ENCODE assay signal across 8 cellular contexts in the genomic region with DNA sequence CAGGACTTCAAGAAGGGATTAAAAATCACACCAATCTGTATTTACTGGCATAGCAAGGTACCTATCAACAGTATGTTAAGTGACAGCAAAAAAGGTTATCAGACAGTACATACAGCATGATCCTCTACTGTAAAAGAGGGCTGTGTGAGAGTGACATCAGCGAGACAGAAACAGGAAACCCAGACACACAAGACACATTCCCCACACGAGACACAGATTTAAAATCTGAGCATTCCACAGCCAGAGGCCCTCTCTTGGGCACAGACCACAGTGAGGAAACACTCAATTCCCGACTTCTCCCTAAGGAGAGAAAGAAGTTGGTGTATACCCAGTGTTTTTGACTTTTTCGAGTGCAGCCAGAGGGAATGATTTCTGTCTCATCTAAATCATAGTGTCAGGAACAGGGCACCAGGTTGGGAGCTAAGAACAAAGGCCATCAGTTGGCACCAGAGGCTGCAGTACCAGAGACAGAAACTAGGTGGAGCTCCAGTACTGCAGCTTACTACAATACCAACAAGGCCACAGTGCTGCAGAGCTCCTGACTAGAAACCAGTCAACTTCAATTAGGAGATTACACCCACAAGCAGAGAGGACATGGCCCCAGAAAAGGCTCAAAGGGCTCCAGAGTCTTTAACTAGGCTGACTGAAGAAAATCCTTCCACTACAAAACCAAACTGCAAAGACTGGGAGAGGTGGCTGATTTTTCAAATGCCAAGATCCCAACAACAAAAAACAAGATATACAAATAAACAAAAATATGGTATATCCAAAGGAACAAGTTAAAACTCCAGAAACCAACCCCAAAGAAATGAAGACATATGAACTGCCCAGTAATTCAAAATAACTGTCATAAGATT. TPM values are rescaled to one million over a fixed set of nuclear protein-coding genes. Genes with fewer than 3 reads are reported as not detected.
A peak's percentile ranks its signal among the peaks of the same experiment; 100 is the strongest.
DNase-seq lines count a peak whose midpoint lies in the region; ATAC-seq and TF ChIP-seq lines count a peak whose summit lies in the region.

No MANE protein-coding gene starts in this region.

- intact Hi-C loops in Panc1 (cut with micrococcal nuclease; ENCODE audit: unreplicated experiment): loop anchor here (1.0 kb wide), 2 partner anchors 187 to 417 kb away; no protein-coding TSS in a partner anchor
- intact Hi-C loops in stomach (cut with DNase I; ENCODE audit: low total_unique reads): loop anchor here (5.0 kb wide), 1 partner anchor 188 kb away; no protein-coding TSS in a partner anchor

- no peak overlapping the region for H3K27ac ChIP-seq in Panc1 (ENCODE audit: low read length)
- peak overlapping the region; percentile 69 for H3K27ac ChIP-seq in neural cell (ENCODE audit: low read length)
- H3K27ac ChIP-seq in stomach: no peak overlapping the region

- TF ChIP-seq EP300 in neural cell (conservative IDR thresholded peaks at IDR 0.05; ENCODE audit: poor library complexity, severe bottlenecking): no peak
- no peak for TF ChIP-seq EP300 in stomach (IDR thresholded peaks at IDR 0.05)

- no peaks in the 10 kb centered on the region for H3F3A ChIP-seq in neural cell (ENCODE audit: insufficient read depth, low read length, poor library complexity, severe bottlenecking)

- H2AFZ ChIP-seq in neural cell (ENCODE audit: low read depth, low read length): peak overlapping the region; percentile 90

- H3K79me2 ChIP-seq in neural cell (replicated peaks; ENCODE audit: insufficient read depth, low read length): no peaks in the 10 kb centered on the region

- TF ChIP-seq CTCF in LNCaP clone FGC (IDR thresholded peaks at IDR 0.05; ENCODE audit: control insufficient read depth, extremely low read depth, insufficient read depth) (peak; percentile 94), Panc1 (IDR thresholded peaks at IDR 0.05) (peak; percentile 98), neural cell (IDR thresholded peaks at IDR 0.05; ENCODE audit: poor library complexity, severe bottlenecking) (peak; percentile 98), stomach (IDR thresholded peaks at IDR 0.05) (peak in 6 of 7 experiments; percentile 81 to 99 (median 98))

- no peak overlapping the region for H3K4me2 ChIP-seq in neural cell (ENCODE audit: low read length)

- 19 to 25% (median 23%) methylated on average over 4 of the region's 4 CpGs for WGBS in stomach, 5 donors

- H3K9me2 ChIP-seq in neural cell (ENCODE audit: insufficient read depth, low read length): no peaks in the 10 kb centered on the region

- no peak overlapping the region for H3K4me3 ChIP-seq in LNCaP clone FGC (ENCODE audit: low read depth, low read length)
- H3K4me3 ChIP-seq in Panc1 (ENCODE audit: low read depth in 2 of 2, low read length in 2 of 2): no peak overlapping the region
- no peak overlapping the region for H3K4me3 ChIP-seq in neural cell (ENCODE audit: low read length)
- no peak overlapping the region for H3K4me3 ChIP-seq in stomach

- peak overlapping the region; percentile 63 for H3K9ac ChIP-seq in neural cell (ENCODE audit: low read length)

- H3K36me3 ChIP-seq in Panc1 (ENCODE audit: control insufficient read depth, insufficient read depth, low read length) (no peaks in the 10 kb centered on the region), neural cell (ENCODE audit: insufficient read depth, low read length) (no peaks in the 10 kb centered on the region), stomach (peaks cover 8 to 34% (median 24%) of the 10 kb centered on the region in 4 donors)

- CTCF ChIA-PET in Panc1 (lab: Charles Lee): interaction anchor here (0.7 to 1.1 kb wide), 5 partner anchors 11 to 472 kb away, joined by 3 to 16 read pairs (median 3); no protein-coding TSS in a partner anchor

- in situ Hi-C loops in Panc1 (cut with HindIII; ENCODE audit: low pct_unique_long_range_greater_than_20kb, low sequenced_read_pairs): no loop called here

- DNase-seq in AG20443 (ENCODE audit: low spot score): peak; percentile 74
- peak; percentile 14 for DNase-seq in GM19238 (ENCODE audit: insufficient read length, low spot score)
- DNase-seq in LNCaP clone FGC (ENCODE audit: low read depth): peak; percentile 41
- DNase-seq in Panc1 (ENCODE audit: low read depth, low spot score): peak; percentile 73
- peak; percentile 80 for DNase-seq in activated T-cell treated with anti-CD3 and anti-CD28 coated beads, Interleukin-2, amount 50 U/mL, for 1 hour
- DNase-seq in fibroblast of gingiva (ENCODE audit: low read depth): peak; percentile 62
- peak; percentile 89 for DNase-seq in stomach

- H3K4me1 ChIP-seq in Panc1 (ENCODE audit: control insufficient read depth, insufficient read depth, low read length) (no peaks in the 10 kb centered on the region), stomach (peaks cover 0 to 9% (median 2%) of the 10 kb centered on the region in 4 donors)

- ATAC-seq in Panc1: peak; percentile 99

- no peaks in the 10 kb centered on the region for H4K20me1 ChIP-seq in neural cell (ENCODE audit: insufficient read depth)

- H3K27me3 ChIP-seq in Panc1 (ENCODE audit: control insufficient read depth, insufficient read depth, low read length) (no peaks in the 10 kb centered on the region; the same call in 1 of the 2 replicates), neural cell (ENCODE audit: insufficient read depth, low read depth, low read length) (no peaks in the 10 kb centered on the region), stomach (no peaks in the 10 kb centered on the region)

- POLR2A ChIA-PET in Panc1 (lab: Charles Lee): interaction anchor here (0.5 kb wide), 1 partner anchor 411 kb away, joined by 4 read pairs; no protein-coding TSS in a partner anchor

- peak; percentile 98 for TF ChIP-seq RAD21 in neural cell (conservative IDR thresholded peaks at IDR 0.05)

- TF ChIP-seq POLR2A in stomach (IDR thresholded peaks at IDR 0.05): no peak

- H3K9me3 ChIP-seq in Panc1 (ENCODE audit: control insufficient read depth, insufficient read depth, low read depth, low read length) (no peaks in the 10 kb centered on the region), neural cell (ENCODE audit: low read length) (no peaks in the 10 kb centered on the region), stomach (no peaks in the 10 kb centered on the region)

- no TSS peak for BruUV-seq in Panc1 (replicated peaks; lab: Mats Ljungman, UMichigan)

TF ChIP-seq in neural cell, 6 proteins besides CTCF, POLR2A, EP300 and RAD21:
- peak; percentile 41 for TF ChIP-seq TAF1 (IDR thresholded peaks at IDR 0.05; ENCODE audit: low read depth)
- TF ChIP-seq, protein P1, sequence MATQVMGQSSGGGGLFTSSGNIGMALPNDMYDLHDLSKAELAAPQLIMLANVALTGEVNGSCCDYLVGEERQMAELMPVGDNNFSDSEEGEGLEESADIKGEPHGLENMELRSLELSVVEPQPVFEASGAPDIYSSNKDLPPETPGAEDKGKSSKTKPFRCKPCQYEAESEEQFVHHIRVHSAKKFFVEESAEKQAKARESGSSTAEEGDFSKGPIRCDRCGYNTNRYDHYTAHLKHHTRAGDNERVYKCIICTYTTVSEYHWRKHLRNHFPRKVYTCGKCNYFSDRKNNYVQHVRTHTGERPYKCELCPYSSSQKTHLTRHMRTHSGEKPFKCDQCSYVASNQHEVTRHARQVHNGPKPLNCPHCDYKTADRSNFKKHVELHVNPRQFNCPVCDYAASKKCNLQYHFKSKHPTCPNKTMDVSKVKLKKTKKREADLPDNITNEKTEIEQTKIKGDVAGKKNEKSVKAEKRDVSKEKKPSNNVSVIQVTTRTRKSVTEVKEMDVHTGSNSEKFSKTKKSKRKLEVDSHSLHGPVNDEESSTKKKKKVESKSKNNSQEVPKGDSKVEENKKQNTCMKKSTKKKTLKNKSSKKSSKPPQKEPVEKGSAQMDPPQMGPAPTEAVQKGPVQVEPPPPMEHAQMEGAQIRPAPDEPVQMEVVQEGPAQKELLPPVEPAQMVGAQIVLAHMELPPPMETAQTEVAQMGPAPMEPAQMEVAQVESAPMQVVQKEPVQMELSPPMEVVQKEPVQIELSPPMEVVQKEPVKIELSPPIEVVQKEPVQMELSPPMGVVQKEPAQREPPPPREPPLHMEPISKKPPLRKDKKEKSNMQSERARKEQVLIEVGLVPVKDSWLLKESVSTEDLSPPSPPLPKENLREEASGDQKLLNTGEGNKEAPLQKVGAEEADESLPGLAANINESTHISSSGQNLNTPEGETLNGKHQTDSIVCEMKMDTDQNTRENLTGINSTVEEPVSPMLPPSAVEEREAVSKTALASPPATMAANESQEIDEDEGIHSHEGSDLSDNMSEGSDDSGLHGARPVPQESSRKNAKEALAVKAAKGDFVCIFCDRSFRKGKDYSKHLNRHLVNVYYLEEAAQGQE (IDR thresholded peaks at IDR 0.05; ENCODE audit: borderline replicate concordance): no peak
- TF ChIP-seq MXI1 (conservative IDR thresholded peaks at IDR 0.05; ENCODE audit: poor library complexity, severe bottlenecking): no peak
- TF ChIP-seq POLR2AphosphoS5 (IDR thresholded peaks at IDR 0.05): no peak
- no peak for TF ChIP-seq EZH2 (IDR thresholded peaks at IDR 0.05; ENCODE audit: borderline replicate concordance, insufficient read depth, low read length, poor library complexity, severe bottlenecking)
- TF ChIP-seq SMC3 (conservative IDR thresholded peaks at IDR 0.05; ENCODE audit: poor library complexity): peak; percentile 98
TF ChIP-seq in neural cell: peak in this region for 2.

RNA-seq across cellular contexts. Expression of a gene that starts 41.0 kb away (rescaled TPM):
- total RNA-seq in Panc1 (2021; ENCODE audit: unreplicated experiment) (43.6 TPM), stomach (10 to 100 TPM; 10.3 to 71.4 (median 41.3) TPM)
- polyA plus RNA-seq in Panc1 (2012; ENCODE audit: insufficient read length): 38.7 TPM
- polyA plus RNA-seq in neural cell (111 and 123 TPM in 2 replicates), stomach (10 to 100 TPM; 16.6 to 34.5 (median 20.7) TPM)
- 49.9 and 64.0 TPM in 2 replicates for polyA minus RNA-seq in neural cell

RNA-seq across cellular contexts. Expression of a gene that starts 41.1 kb away (rescaled TPM):
- total RNA-seq in Panc1 (2021; ENCODE audit: unreplicated experiment): 20.6 TPM
- 17.4 TPM for polyA plus RNA-seq in Panc1 (2012; ENCODE audit: insufficient read length)
- polyA plus RNA-seq in neural cell: 160 and 165 TPM in 2 replicates
- 62.8 and 74.9 TPM in 2 replicates for polyA minus RNA-seq in neural cell
- total RNA-seq in stomach: 10 to 100 TPM in 4 of 5 donors, 1 to 10 TPM in 1; 1.2 to 60.6 (median 36.5) TPM
- 10 to 100 TPM; 28.9 to 46.7 (median 32.7) TPM for polyA plus RNA-seq in stomach

Comparison
In these comparisons a context has a peak if more than half of its experiments do, and no peak if none do; other contexts are left out.
1. DNase-seq: peak in every context shown above with its lines; median percentile 89 in stomach; 80 in activated T-cell treated with anti-CD3 and anti-CD28 coated beads, Interleukin-2, amount 50 U/mL, for 1 hour; 74 in AG20443; 73 in Panc1; 62 in fibroblast of gingiva; 41 in LNCaP clone FGC; 14 in GM19238.